ENCODE assay signal across 1 cellular context in genomic region chr5:75336625-75337336, GRCh38.
TF ChIP-seq lines count a peak whose summit lies in the region.

Gene HMGCR, plus strand, starts transcription at chr5:75337220. Its CDS starts 5,386 bp downstream, at chr5:75342606.

TF ChIP-seq in HepG2, 621 proteins besides CTCF, POLR2A, EP300 and RAD21 (continued from another document and continues in another):
- TF ChIP-seq ZNF260 (CRISPR knock-in tag; IDR thresholded peaks at IDR 0.05; ENCODE audit: borderline replicate concordance, low read depth) (0 out of 2 replicates have a peak, but pooled peaks have one; percentile 52), ZNF597 (CRISPR knock-in tag; IDR thresholded peaks at IDR 0.05) (no peak), GABPB1 (CRISPR knock-in tag; IDR thresholded peaks at IDR 0.05) (peak; percentile 87), ZBTB42 (CRISPR knock-in tag; IDR thresholded peaks at IDR 0.05) (no peak), HES4 (CRISPR knock-in tag; IDR thresholded peaks at IDR 0.05; ENCODE audit: borderline replicate concordance) (peak; percentile 87; the same call in 1 of the 2 replicates), ZBTB43 (CRISPR knock-in tag; conservative IDR thresholded peaks at IDR 0.05) (peak; percentile 24; the same call in 1 of the 2 replicates), PLRG1 (conservative IDR thresholded peaks at IDR 0.05) (no peak), ZNF18 (CRISPR knock-in tag; IDR thresholded peaks at IDR 0.05; ENCODE audit: insufficient replicate concordance) (no peak), SKI (IDR thresholded peaks at IDR 0.05; ENCODE audit: partially characterized antibody) (no peak), HDAC6 (IDR thresholded peaks at IDR 0.05; ENCODE audit: low read depth, low read length) (no peak), YEATS4 (CRISPR knock-in tag; IDR thresholded peaks at IDR 0.05; ENCODE audit: borderline replicate concordance) (peak; percentile 88; the same call in 1 of the 2 replicates), THAP7 (CRISPR knock-in tag; IDR thresholded peaks at IDR 0.05) (no peak), ZGPAT (CRISPR knock-in tag; IDR thresholded peaks at IDR 0.05) (peak; percentile 90), ZBTB33 (CRISPR knock-in tag; IDR thresholded peaks at IDR 0.05) (0 out of 2 replicates have a peak, but pooled peaks have one; percentile 40), MAFG (CRISPR knock-in tag; IDR thresholded peaks at IDR 0.05) (no peak), ZNF629 (CRISPR knock-in tag; conservative IDR thresholded peaks at IDR 0.05) (no peak), ZNF30 (CRISPR knock-in tag; IDR thresholded peaks at IDR 0.05) (no peak), SATB2 (CRISPR knock-in tag; IDR thresholded peaks at IDR 0.05) (no peak; the same call in 1 of the 2 replicates), DR1 (CRISPR knock-in tag; IDR thresholded peaks at IDR 0.05) (peak; percentile 97), ZNF879 (CRISPR knock-in tag; IDR thresholded peaks at IDR 0.05) (0 out of 2 replicates have a peak, but pooled peaks have one; percentile 65), NCOA5 (CRISPR knock-in tag; IDR thresholded peaks at IDR 0.05) (no peak), ZNF180 (CRISPR knock-in tag; IDR thresholded peaks at IDR 0.05; ENCODE audit: borderline replicate concordance, low read depth) (no peak), SETDB1 (CRISPR knock-in tag; IDR thresholded peaks at IDR 0.05; ENCODE audit: borderline replicate concordance) (no peak), RERE (CRISPR knock-in tag; IDR thresholded peaks at IDR 0.05; ENCODE audit: low read depth) (no peak), FLYWCH1 (CRISPR knock-in tag; IDR thresholded peaks at IDR 0.05) (no peak), ZBTB7B (CRISPR knock-in tag; IDR thresholded peaks at IDR 0.05) (no peak), KDM4B (CRISPR knock-in tag; IDR thresholded peaks at IDR 0.05) (no peak), NONO (IDR thresholded peaks at IDR 0.05) (no peak), NONO (CRISPR knock-in tag; conservative IDR thresholded peaks at IDR 0.05) (peak; percentile 96), ZNF3 (CRISPR knock-in tag; IDR thresholded peaks at IDR 0.05) (no peak), GTF3A (CRISPR knock-in tag; conservative IDR thresholded peaks at IDR 0.05) (peak; percentile 94), MAZ (IDR thresholded peaks at IDR 0.05; ENCODE audit: borderline replicate concordance, low read depth, low read length) (peak; percentile 59; the same call in 1 of the 2 replicates), MAZ (CRISPR knock-in tag; IDR thresholded peaks at IDR 0.05; ENCODE audit: low read depth) (peak; percentile 34; the same call in 1 of the 2 replicates), ZSCAN22 (CRISPR knock-in tag; IDR thresholded peaks at IDR 0.05) (no peak), ZNF552 (CRISPR knock-in tag; IDR thresholded peaks at IDR 0.05; ENCODE audit: borderline replicate concordance) (no peak), ZNF142 (CRISPR knock-in tag; IDR thresholded peaks at IDR 0.05) (no peak), ZBTB39 (CRISPR knock-in tag; IDR thresholded peaks at IDR 0.05) (no peak), ZNF251 (CRISPR knock-in tag; IDR thresholded peaks at IDR 0.05) (peak; percentile 82; the same call in 1 of the 2 replicates)
